8 cellular contexts compared by ENCODE assay signal in genomic region chr10:72245949-72246525, GRCh38. TPM values are rescaled to one million over a fixed set of nuclear protein-coding genes. Genes with fewer than 3 reads are reported as not detected.
A peak's percentile ranks its signal among the peaks of the same experiment; 100 is the strongest.
DNase-seq lines count a peak whose midpoint lies in the region; TF ChIP-seq lines count a peak whose summit lies in the region.

No MANE protein-coding gene starts in this region.

- peak overlapping the region; percentile 92 for H3K27ac ChIP-seq in suprapubic skin

- peaks cover 61% of the 10 kb centered on the region for H3K4me1 Mint-ChIP-seq in T-helper 2 cell treated with Interferon-gamma antibody and Interleukin-4, amounts not matched to agents 5 μg/mL and 100 μg/mL, for 36 hours (ENCODE audit: low read depth)
- H3K4me1 Mint-ChIP-seq in mesothelial cell of epicardium, result peaks cover 73% of the 10 kb centered on the region
- H3K4me1 Mint-ChIP-seq in type B pancreatic cell (ENCODE audit: unreplicated experiment), result peaks cover 42% of the 10 kb centered on the region

- H3K36me3 ChIP-seq in adipocyte (ENCODE audit: control insufficient read depth, insufficient read depth, low read length, severe bottlenecking) (no peaks in the 10 kb centered on the region), suprapubic skin (no peaks in the 10 kb centered on the region)

- H3K4me1 ChIP-seq in adipocyte (ENCODE audit: control insufficient read depth, insufficient read depth, low read length), result peaks cover 73% of the 10 kb centered on the region
- H3K4me1 ChIP-seq in suprapubic skin, result peaks cover 99% of the 10 kb centered on the region

- peaks cover 1% of the 10 kb centered on the region for H3K36me3 Mint-ChIP-seq in T-helper 2 cell treated with Interferon-gamma antibody and Interleukin-4, amounts not matched to agents 5 μg/mL and 100 μg/mL, for 36 hours (ENCODE audit: low read depth)
- no peaks in the 10 kb centered on the region for H3K36me3 Mint-ChIP-seq in mesothelial cell of epicardium
- no peaks in the 10 kb centered on the region for H3K36me3 Mint-ChIP-seq in type B pancreatic cell

- H3K27me3 ChIP-seq in adipocyte (replicated peaks; ENCODE audit: control insufficient read depth, insufficient read depth, low read length), result no peaks in the 10 kb centered on the region
- H3K27me3 ChIP-seq in suprapubic skin, result no peaks in the 10 kb centered on the region

- H3K27me3 Mint-ChIP-seq in T-helper 2 cell treated with Interferon-gamma antibody and Interleukin-4, amounts not matched to agents 5 μg/mL and 100 μg/mL, for 36 hours (ENCODE audit: low read depth), result no peaks in the 10 kb centered on the region
- H3K27me3 Mint-ChIP-seq in mesothelial cell of epicardium (ENCODE audit: low read depth), result no peaks in the 10 kb centered on the region
- no peaks in the 10 kb centered on the region for H3K27me3 Mint-ChIP-seq in type B pancreatic cell

- no peaks in the 10 kb centered on the region for H3K9me3 Mint-ChIP-seq in T-helper 2 cell treated with Interferon-gamma antibody and Interleukin-4, amounts not matched to agents 5 μg/mL and 100 μg/mL, for 36 hours
- H3K9me3 Mint-ChIP-seq in mesothelial cell of epicardium (no peaks in the 10 kb centered on the region), type B pancreatic cell (no peaks in the 10 kb centered on the region)

- H3K4me3 Mint-ChIP-seq in T-helper 2 cell treated with Interferon-gamma antibody and Interleukin-4, amounts not matched to agents 5 μg/mL and 100 μg/mL, for 36 hours, result peak overlapping the region; percentile 28
- peak overlapping the region; percentile 8 for H3K4me3 Mint-ChIP-seq in mesothelial cell of epicardium
- H3K4me3 Mint-ChIP-seq in type B pancreatic cell, result no peak overlapping the region

- DNase-seq in T-helper 2 cell treated with Interferon-gamma antibody and Interleukin-4, amounts not matched to agents 5 μg/mL and 100 μg/mL, for 36 hours (ENCODE audit: low spot score), result no peak
- DNase-seq in T-helper 2 cell, result no peak
- DNase-seq in adipocyte (ENCODE audit: low read depth), result no peak
- no peak for DNase-seq in mesothelial cell of epicardium (ENCODE audit: low spot score in 2 of 2, unreplicated experiment in 2 of 2)
- no peak for DNase-seq in suprapubic skin (ENCODE audit: low spot score in 2 of 2)
- DNase-seq in COLO668 (lab: John Stamatoyannopoulos, UW; ENCODE audit: unreplicated experiment), result no peak
- no peak for DNase-seq in type B pancreatic cell (ENCODE audit: extremely low spot score, unreplicated experiment)
- DNase-seq in pons (ENCODE audit: low spot score), result no peak

- TF ChIP-seq CTCF in mesothelial cell of epicardium (IDR thresholded peaks at IDR 0.05; ENCODE audit: unreplicated experiment) (no peak), suprapubic skin (IDR thresholded peaks at IDR 0.05) (no peak), type B pancreatic cell (conservative IDR thresholded peaks at IDR 0.05) (no peak)

- no peak for TF ChIP-seq EP300 in suprapubic skin (IDR thresholded peaks at IDR 0.05)

- TF ChIP-seq POLR2A in suprapubic skin (IDR thresholded peaks at IDR 0.05), result no peak

- H3K9ac ChIP-seq in adipocyte (ENCODE audit: low read length), result peak overlapping the region; percentile 27

- peak overlapping the region; percentile 63 for H3K27ac Mint-ChIP-seq in T-helper 2 cell treated with Interferon-gamma antibody and Interleukin-4, amounts not matched to agents 5 μg/mL and 100 μg/mL, for 36 hours
- peak overlapping the region; percentile 93 for H3K27ac Mint-ChIP-seq in mesothelial cell of epicardium
- no peak overlapping the region for H3K27ac Mint-ChIP-seq in type B pancreatic cell

- WGBS in suprapubic skin, result 4% methylated on average over 3 of the region's 3 CpGs

- H3K4me3 ChIP-seq in adipocyte (ENCODE audit: low read length) (no peak overlapping the region), suprapubic skin (no peak overlapping the region)

- H3K9me3 ChIP-seq in adipocyte (ENCODE audit: control insufficient read depth, low read length) (no peaks in the 10 kb centered on the region), suprapubic skin (no peaks in the 10 kb centered on the region)

RNA-seq across cellular contexts. Expression of gene DDIT4, which starts 27.7 kb away (rescaled TPM):
- total RNA-seq in mesothelial cell of epicardium (61.6 to 62.5 TPM (median 61.9 TPM) in 3 replicates), suprapubic skin (100 to 1,000 TPM; 170 to 246 (median 225) TPM), type B pancreatic cell (ENCODE audit: low replicate concordance) (95.9 and 130 TPM in 2 replicates)

RNA-seq across cellular contexts. Expression of gene ASCC1, which starts 30.0 kb away (rescaled TPM):
- total RNA-seq in mesothelial cell of epicardium (35.2 to 36.6 TPM (median 36.4 TPM) in 3 replicates), suprapubic skin (10 to 100 TPM; 20.2 to 31.7 (median 21.2) TPM), type B pancreatic cell (ENCODE audit: low replicate concordance) (30.4 and 32.8 TPM in 2 replicates)

RNA-seq across cellular contexts. Expression of gene ANAPC16, which starts 30.2 kb away (rescaled TPM):
- total RNA-seq in mesothelial cell of epicardium (74.3 to 80.5 TPM (median 78.7 TPM) in 3 replicates), suprapubic skin (10 to 100 TPM; 57.0 to 83.2 (median 69.3) TPM), type B pancreatic cell (ENCODE audit: low replicate concordance) (79.2 and 86.3 TPM in 2 replicates)
